In the genomic region with DNA sequence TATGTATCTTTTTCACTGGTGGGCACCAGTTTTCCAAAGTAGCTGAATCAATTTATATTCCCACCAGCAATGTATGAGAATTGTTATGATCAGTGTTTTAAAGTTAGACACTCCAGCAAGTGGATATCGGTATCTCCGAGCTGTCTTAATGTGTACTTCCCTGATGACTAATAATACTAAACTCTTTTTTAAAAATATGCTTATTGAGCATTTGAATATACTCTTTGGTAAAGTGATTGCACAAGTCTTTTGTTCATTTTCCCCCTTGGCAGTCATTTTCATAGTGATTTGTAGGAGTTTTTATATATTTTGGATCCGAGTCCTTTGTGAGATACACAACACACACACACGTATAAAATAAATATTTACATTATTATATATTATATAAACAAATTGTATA, we compare ENCODE assay signal across 28 cellular contexts.
"Had no signal": no experiment of that assay in that cellular context is flagged by ENCODE, and none has a peak within 500 bp of the region (broad histone marks: within the 10 kb centered on the region; RNA-seq: fewer than 3 reads in every experiment).

No MANE protein-coding gene starts in this region.

- H3K4me1 ChIP-seq: ascending aorta, body of pancreas had no signal

- H3K36me3 ChIP-seq: ascending aorta, MG63 had no signal

- ATAC-seq: activated CD8-positive, alpha-beta memory T cell treated with anti-CD3 and anti-CD28 coated beads, Interleukin-2, amount 10 ng/mL, durations not matched to agents 7 days and 5 days; activated naive CD4-positive, alpha-beta T cell treated with anti-CD3 and anti-CD28 coated beads, Interleukin-2, amount 50 U/mL, for 72 hours; activated naive CD8-positive, alpha-beta T cell treated with anti-CD3 and anti-CD28 coated beads, Interleukin-2, amount 50 U/mL, for 24 hours; body of pancreas; Panc1; Right ventricle myocardium inferior; T-cell had no signal

- H3K27me3 ChIP-seq: ascending aorta, MG63 had no signal

- H3K9me3 ChIP-seq: ascending aorta, body of pancreas, MG63 had no signal

- DNase-seq: activated B cell treated with CpG ODN at 0.5 μM for 24 hours; activated CD4-positive, alpha-beta T cell treated with anti-CD3 and anti-CD28 coated beads for 1 hour; activated CD4-positive, alpha-beta T cell treated with anti-CD3 and anti-CD28 coated beads, Interleukin-2, amount 10 ng/mL, durations not matched to agents 24 days and 14 days; activated CD4-positive, alpha-beta T cell treated with anti-CD3 and anti-CD28 coated beads, Interleukin-2, amount 50 U/mL, for 48 hours; activated CD8-positive, alpha-beta memory T cell treated with anti-CD3 and anti-CD28 coated beads, Interleukin-2, amount 10 ng/mL, durations not matched to agents 7 days and 5 days; activated effector memory CD4-positive, alpha-beta T cell treated with Interleukin-2 at 50 U/mL for 16 hours; activated naive CD4-positive, alpha-beta T cell; activated naive CD8-positive, alpha-beta T cell treated with anti-CD3 and anti-CD28 coated beads, Interleukin-2, amount 50 U/mL, for 24 hours; activated T-cell treated with anti-CD3 and anti-CD28 coated beads, Interleukin-2, amount 50 U/mL, for 24 hours; amniotic stem cell; body of pancreas; MG63; NCI-H1105; NCI-H1436; NCI-H1694 treated with DMSO at 0.1 percent for 48 hours; NCI-H2029 treated with DMSO at 0.1 percent for 48 hours; NCI-H446; NCI-H524; OCI-M1; RPMI8226; T-cell; T-helper 2 cell; T1000 had no signal

- H3K27ac ChIP-seq: ascending aorta, body of pancreas, SK-N-MC had no signal

- H3K4me3 ChIP-seq: ascending aorta, body of pancreas, MG63, SK-N-MC had no signal
